In the genomic region with DNA sequence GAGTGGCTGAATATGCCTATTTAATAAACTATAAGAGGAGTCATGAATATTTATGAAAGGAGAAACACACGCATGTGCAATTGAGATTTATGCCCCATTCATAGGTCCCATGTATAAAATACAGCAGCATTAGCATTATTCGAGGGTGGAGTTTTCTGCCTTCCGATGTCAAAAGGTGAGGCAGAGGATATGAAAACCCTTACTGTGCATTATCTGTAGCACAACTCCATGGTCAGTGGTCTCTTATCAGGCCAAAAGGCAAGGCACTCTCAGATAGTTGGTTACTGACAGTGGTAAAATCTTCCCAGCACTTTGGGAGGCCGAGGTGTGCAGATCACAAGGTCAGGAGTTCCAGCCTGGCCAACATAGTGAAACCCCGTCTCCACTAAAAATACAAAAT, we compare ENCODE assay signal across 25 cellular contexts.
DNase-seq lines count a peak whose midpoint lies in the region; ATAC-seq, FAIRE-seq and TF ChIP-seq lines count a peak whose summit lies in the region.
"Had no signal": no experiment of that assay in that cellular context is flagged by ENCODE, and none has a peak within 500 bp of the region (broad histone marks: within the 10 kb centered on the region; RNA-seq: fewer than 3 reads in every experiment).

No MANE protein-coding gene starts in this region.

- H3K27me3 ChIP-seq in HepG2 (ENCODE audit: control insufficient read depth in 1 of 2, insufficient read depth in 2 of 2, low read length in 2 of 2) (0 out of 5 replicates have a peak, but pooled peaks cover 0 to 1% of the 10 kb centered on the region in 2 experiments), right lobe of liver (no peaks in the 10 kb centered on the region), K562 (ENCODE audit: control insufficient read depth in 2 of 2, insufficient read depth in 2 of 2, low read length in 2 of 2) (no peaks in the 10 kb centered on the region; a peak in 1 of 5 replicates), mesendoderm (ENCODE audit: insufficient read depth, low read length, poor library complexity) (no peaks in the 10 kb centered on the region), MM.1S (replicated peaks; ENCODE audit: insufficient read depth, low read length) (no peaks in the 10 kb centered on the region)
- H3K27me3 ChIP-seq: BE2C, BLaER1 had no signal

- H3K4me3 ChIP-seq in HepG2 (replicated peaks in 1 of 3; ENCODE audit: insufficient read depth in 1 of 3, low read depth in 2 of 3, low read length in 3 of 3) (no peak overlapping the region), right lobe of liver (no peak overlapping the region), K562 (no peak overlapping the region), mesendoderm (ENCODE audit: low read length) (no peak overlapping the region), MM.1S (ENCODE audit: low read length) (no peak overlapping the region)
- H3K4me3 ChIP-seq: BLaER1, GM12878 had no signal

- no peak overlapping the region for H3K4me2 ChIP-seq in HepG2 (ENCODE audit: low read depth, low read length)
- H3K4me2 ChIP-seq in K562 (ENCODE audit: insufficient read depth, low read length), result no peak overlapping the region
- no peak overlapping the region for H3K4me2 ChIP-seq in mesendoderm (ENCODE audit: low read length)
- H3K4me2 ChIP-seq in MM.1S (ENCODE audit: low read depth, low read length), result no peak overlapping the region
- H3K4me2 ChIP-seq: BLaER1 had no signal

- H3K9me2 ChIP-seq in MM.1S (replicated peaks; ENCODE audit: insufficient read depth, low read length), result no peaks in the 10 kb centered on the region

- H3K23ac ChIP-seq in mesendoderm (ENCODE audit: low read length), result no peak overlapping the region

- TF ChIP-seq POLR2A in HepG2 (IDR thresholded peaks at IDR 0.05; ENCODE audit: insufficient read depth in 1 of 2, low read depth in 2 of 2, low read length in 2 of 2) (no peak), right lobe of liver (IDR thresholded peaks at IDR 0.05) (no peak), K562 (conservative IDR thresholded peaks at IDR 0.05) (no peak)

- H3K79me2 ChIP-seq in HepG2 (ENCODE audit: insufficient read depth, low read length) (no peaks in the 10 kb centered on the region), K562 (ENCODE audit: control insufficient read depth, insufficient read depth, low read length) (no peaks in the 10 kb centered on the region), mesendoderm (ENCODE audit: control insufficient read depth, insufficient read depth, low read length) (no peaks in the 10 kb centered on the region), MM.1S (ENCODE audit: low read length) (no peaks in the 10 kb centered on the region)

- ATAC-seq in HepG2 (no peak), right lobe of liver (no peak), K562 (no peak), Right ventricle myocardium inferior (no peak), HG02970 (IDR thresholded peaks at IDR 0.05; ENCODE audit: low FRiP score, unreplicated experiment) (no peak)
- ATAC-seq: GM12878 had no signal

- H3K4me1 ChIP-seq in HepG2 (ENCODE audit: insufficient read depth, low read length) (no peaks in the 10 kb centered on the region), right lobe of liver (no peaks in the 10 kb centered on the region), K562 (replicated peaks in 1 of 2; ENCODE audit: control insufficient read depth in 2 of 2, insufficient read depth in 2 of 2, low read length in 2 of 2) (peaks cover 0 to 2% of the 10 kb centered on the region in 2 experiments; a peak in 2 of 5 replicates), mesendoderm (ENCODE audit: control insufficient read depth, low read depth, low read length) (no peaks in the 10 kb centered on the region), MM.1S (ENCODE audit: low read length) (peaks cover 10% of the 10 kb centered on the region)
- H3K4me1 ChIP-seq: BE2C, BLaER1 had no signal

- TF ChIP-seq EP300 in HepG2 (IDR thresholded peaks at IDR 0.05; ENCODE audit: low read depth in 2 of 2, low read length in 2 of 2) (no peak), HepG2 (CRISPR knock-in tag; IDR thresholded peaks at IDR 0.05; ENCODE audit: borderline replicate concordance) (no peak), K562 (IDR thresholded peaks at IDR 0.05; ENCODE audit: low read length) (no peak)

- H4K20me1 ChIP-seq in HepG2 (ENCODE audit: insufficient read depth, low read length) (no peaks in the 10 kb centered on the region), K562 (replicated peaks; ENCODE audit: control insufficient read depth, insufficient read depth, low read length) (no peaks in the 10 kb centered on the region; the same call in 1 of the 2 replicates), MM.1S (ENCODE audit: insufficient read depth, low read length) (no peaks in the 10 kb centered on the region)
- H4K20me1 ChIP-seq: BLaER1 had no signal

- no peak overlapping the region for H2BK120ac ChIP-seq in mesendoderm (ENCODE audit: low read depth, low read length)

- H3K36me3 ChIP-seq in HepG2 (replicated peaks in 1 of 2; ENCODE audit: control insufficient read depth in 1 of 2, insufficient read depth in 2 of 2, low read length in 2 of 2) (no peaks in the 10 kb centered on the region), right lobe of liver (no peaks in the 10 kb centered on the region), K562 (ENCODE audit: control insufficient read depth, insufficient read depth, low read length) (no peaks in the 10 kb centered on the region), mesendoderm (ENCODE audit: control insufficient read depth, insufficient read depth, low read length) (no peaks in the 10 kb centered on the region), MM.1S (replicated peaks; ENCODE audit: insufficient read depth, low read length) (no peaks in the 10 kb centered on the region)
- H3K36me3 ChIP-seq: BE2C, BLaER1 had no signal

- no peak overlapping the region for H3K9ac ChIP-seq in HepG2 (ENCODE audit: insufficient read depth, low read depth, low read length)
- H3K9ac ChIP-seq in K562 (ENCODE audit: insufficient read depth in 1 of 2, low read depth in 2 of 2, low read length in 2 of 2), result no peak overlapping the region
- no peak overlapping the region for H3K9ac ChIP-seq in mesendoderm (ENCODE audit: low read length)
- H3K9ac ChIP-seq in MM.1S (ENCODE audit: low read length), result no peak overlapping the region
- H3K9ac ChIP-seq: BLaER1 had no signal

- H2AK5ac ChIP-seq in mesendoderm (ENCODE audit: low read length), result no peak overlapping the region

- CTCF ChIA-PET in HepG2 (lab: Yijun Ruan, JAX; ENCODE audit: low intra/inter-chr PET ratio, low total read pairs), result no interaction called here
- CTCF ChIA-PET in K562 (lab: Yijun Ruan, JAX; ENCODE audit: low intra/inter-chr PET ratio), result no interaction called here

- POLR2A ChIA-PET in HepG2 (lab: Yijun Ruan, JAX), result no interaction called here
- POLR2A ChIA-PET in K562 (lab: Yijun Ruan, JAX), result no interaction called here

- no peaks in the 10 kb centered on the region for H3K79me1 ChIP-seq in mesendoderm (ENCODE audit: low read length)

- H3K9me1 ChIP-seq in K562 (ENCODE audit: control insufficient read depth, insufficient read depth, low read length), result no peaks in the 10 kb centered on the region

- FAIRE-seq in HepG2 (lab: Jason Lieb, UNC) (no peak), K562 (lab: Jason Lieb, UNC) (no peak)
- FAIRE-seq: GM12878 had no signal

- no peak overlapping the region for H2BK15ac ChIP-seq in mesendoderm (replicated peaks; ENCODE audit: low read depth)

- BruUV-seq in HepG2 (replicated peaks; lab: Mats Ljungman, UMichigan) (no TSS peak), K562 (replicated peaks; lab: Mats Ljungman, UMichigan) (no TSS peak)

- H4K8ac ChIP-seq in mesendoderm (ENCODE audit: low read depth, low read length), result no peak overlapping the region

- 37% methylated on average over 4 of the region's 5 CpGs for WGBS in HepG2 (ENCODE audit: low lambda C conversion rate)
- 68% methylated on average over 3 of the region's 5 CpGs for WGBS in right lobe of liver (ENCODE audit: insufficient coverage, low coverage, low lambda C conversion rate, missing lambda C conversion rate)
- 0% methylated on average over 5 of the region's 5 CpGs for WGBS in K562 (ENCODE audit: insufficient coverage, low coverage, missing lambda C conversion rate)
- WGBS in mesendoderm (ENCODE audit: extremely low coverage, insufficient coverage, low lambda C conversion rate), result no CpG with 5 or more reads among the region's 5 CpGs

- H4K5ac ChIP-seq in mesendoderm (ENCODE audit: low read length), result no peak overlapping the region

- intact Hi-C loops in HepG2 (cut with micrococcal nuclease; ENCODE audit: unreplicated experiment), result no loop called here
- intact Hi-C loops in right lobe of liver (cut with DNase I), result no loop called here
- intact Hi-C loops in K562 (cut with micrococcal nuclease), result loop anchor here (10.0 kb wide), 1 partner anchor 278 kb away; no protein-coding TSS in a partner anchor
- intact Hi-C loops in Right ventricle myocardium inferior (cut with DNase I), result no loop called here

- peaks cover 9% of the 10 kb centered on the region; the same call in 1 of the 2 replicates for H3F3A ChIP-seq in MM.1S (ENCODE audit: insufficient read depth, low read length)

- no peak for TF ChIP-seq CTCF in HepG2 (CRISPR knock-in tag; IDR thresholded peaks at IDR 0.05)
- no peak for TF ChIP-seq CTCF in right lobe of liver (IDR thresholded peaks at IDR 0.05)
- no peak for TF ChIP-seq CTCF in K562 (IDR thresholded peaks at IDR 0.05 in 2 of 3, conservative IDR thresholded peaks at IDR 0.05 in 1 of 3; ENCODE audit: insufficient read depth in 2 of 3, low read depth in 1 of 3, low read length in 3 of 3)
- no peak for TF ChIP-seq CTCF in MM.1S (IDR thresholded peaks at IDR 0.05; ENCODE audit: low read length)

- in situ Hi-C loops in HepG2 (cut with HindIII; ENCODE audit: extremely low pct_ligation_motif_present, low pct_unique_long_range_greater_than_20kb), result no loop called here
- in situ Hi-C loops in K562 (cut with MboI), result no loop called here

- no peak overlapping the region for H2AFZ ChIP-seq in HepG2 (ENCODE audit: low read length)
- no peak overlapping the region for H2AFZ ChIP-seq in K562 (ENCODE audit: low read depth, low read length)
- no peak overlapping the region for H2AFZ ChIP-seq in MM.1S (ENCODE audit: low read length)

- DNase-seq in HepG2 (ENCODE audit: low spot score), result no peak
- no peak for DNase-seq in right lobe of liver
- DNase-seq in OCI-M1 (lab: John Stamatoyannopoulos, UW), result peak; percentile 10
- DNase-seq in K562 (ENCODE audit: extremely low read depth in 1 of 4, low spot score in 3 of 4), result peak in 1 of 4 experiments; percentile 20
- peak; percentile 26 for DNase-seq in mesendoderm
- DNase-seq in MM.1S, result no peak
- DNase-seq in Right ventricle myocardium inferior (ENCODE audit: missing footprints), result no peak
- DNase-seq: ACHN; BE2C; C1 segment of cervical spinal cord; CD4-positive, alpha-beta memory T cell; CD4-positive, CD25-positive, alpha-beta regulatory T cell; CD8-positive, alpha-beta memory T cell; COR-L47; DMS 273 treated with DMSO at 0.1 percent for 48 hours; DMS153; DMS53; DMS79; DND-41; EL; GDM1 had no signal

- TF ChIP-seq RAD21 in HepG2 (CRISPR knock-in tag; IDR thresholded peaks at IDR 0.05), result no peak
- TF ChIP-seq RAD21 in K562 (CRISPR knock-in tag; conservative IDR thresholded peaks at IDR 0.05 in 1 of 2, IDR thresholded peaks at IDR 0.05 in 1 of 2), result no peak

- H3K4ac ChIP-seq in mesendoderm (ENCODE audit: low read depth, low read length), result no peak overlapping the region

- no peak overlapping the region for H3K18ac ChIP-seq in mesendoderm (ENCODE audit: low read length)

- no peak overlapping the region for H2BK5ac ChIP-seq in mesendoderm (ENCODE audit: low read length)

- H3K9me3 ChIP-seq in HepG2 (ENCODE audit: low read length), result no peaks in the 10 kb centered on the region
- no peaks in the 10 kb centered on the region for H3K9me3 ChIP-seq in right lobe of liver
- H3K9me3 ChIP-seq in K562 (replicated peaks; ENCODE audit: control insufficient read depth, insufficient read depth, low read depth, low read length), result no peaks in the 10 kb centered on the region
- no peaks in the 10 kb centered on the region for H3K9me3 ChIP-seq in MM.1S (replicated peaks; ENCODE audit: insufficient read depth, low read length)
- H3K9me3 ChIP-seq: BE2C, BLaER1 had no signal

- no peak overlapping the region for H3K27ac ChIP-seq in HepG2 (ENCODE audit: extremely low read length, insufficient read depth, low read length)
- H3K27ac ChIP-seq in right lobe of liver, result no peak overlapping the region
- no peak overlapping the region for H3K27ac ChIP-seq in K562 (ENCODE audit: extremely low read depth, low read depth, low read length)
- H3K27ac ChIP-seq in mesendoderm (ENCODE audit: low read depth, low read length), result no peak overlapping the region
- no peak overlapping the region for H3K27ac ChIP-seq in MM.1S (ENCODE audit: low read length)
- H3K27ac ChIP-seq: 22Rv1, BLaER1 had no signal

- H3K56ac ChIP-seq in mesendoderm (ENCODE audit: low read length), result no peak overlapping the region

Comparison
In these comparisons a context has a peak if more than half of its experiments do, and no peak if none do; other contexts are left out.
1. DNase-seq: peak in OCI-M1 (single experiment) and mesendoderm (single experiment); none in HepG2 (single experiment), right lobe of liver (0 of 3), MM.1S (single experiment) and Right ventricle myocardium inferior (single experiment).
2. Of the 241 proteins assayed by ChIP-seq in both HepG2 and K562: peak only in HepG2: MAFF; only in K562: MAFG; in both: none; in neither: 238; mixed calls (peak in some experiments, not most) for 1.